Comparison of ENCODE assay signal across 8 cellular contexts in genomic region chr3:49929333-49930240, GRCh38.
DNase-seq lines count a peak whose midpoint lies in the region; ATAC-seq and TF ChIP-seq lines count a peak whose summit lies in the region.

A gene with protein sequence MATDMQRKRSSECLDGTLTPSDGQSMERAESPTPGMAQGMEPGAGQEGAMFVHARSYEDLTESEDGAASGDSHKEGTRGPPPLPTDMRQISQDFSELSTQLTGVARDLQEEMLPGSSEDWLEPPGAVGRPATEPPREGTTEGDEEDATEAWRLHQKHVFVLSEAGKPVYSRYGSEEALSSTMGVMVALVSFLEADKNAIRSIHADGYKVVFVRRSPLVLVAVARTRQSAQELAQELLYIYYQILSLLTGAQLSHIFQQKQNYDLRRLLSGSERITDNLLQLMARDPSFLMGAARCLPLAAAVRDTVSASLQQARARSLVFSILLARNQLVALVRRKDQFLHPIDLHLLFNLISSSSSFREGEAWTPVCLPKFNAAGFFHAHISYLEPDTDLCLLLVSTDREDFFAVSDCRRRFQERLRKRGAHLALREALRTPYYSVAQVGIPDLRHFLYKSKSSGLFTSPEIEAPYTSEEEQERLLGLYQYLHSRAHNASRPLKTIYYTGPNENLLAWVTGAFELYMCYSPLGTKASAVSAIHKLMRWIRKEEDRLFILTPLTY (minus strand): TSS chr3:49929811. CDS start chr3:49913346, 16,465 bp downstream.

- peak within 1 kb of the TSS; percentile 82 for H3K4me3 ChIP-seq in AG09309 (ENCODE audit: control insufficient read depth, low read depth, low read length)

- ATAC-seq in GM18868 (IDR thresholded peaks at IDR 0.05; ENCODE audit: unreplicated experiment) = peak; percentile 93
- ATAC-seq in HG03103 (IDR thresholded peaks at IDR 0.05; ENCODE audit: low read depth, unreplicated experiment) = peak; percentile 94

- DNase-seq in AG09309 (ENCODE audit: low read depth) (peak; percentile 44), NCI-H226 (peak; percentile 86), iris pigment epithelial cell (ENCODE audit: low read depth) (peak; percentile 88)
- DNase-seq in activated CD4-positive, CD25-positive, alpha-beta regulatory T cell (lab: John Stamatoyannopoulos, UW) = peak; percentile 66 to 84 (median 76)
- peak; percentile 76 for DNase-seq in central memory CD4-positive, alpha-beta T cell
- DNase-seq in stimulated activated CD4-positive, alpha-beta T cell treated with anti-CD3 and anti-CD28 coated beads, Interleukin-12 subunit alpha, Interleukin-12 subunit beta, amount 100 ng/mL, for 4 hours = peak; percentile 87

- TF ChIP-seq CTCF in AG09309 (IDR thresholded peaks at IDR 0.05; ENCODE audit: control insufficient read depth, insufficient read depth, low read depth, low read length, missing control alignments) = peak; percentile 31

Comparison
In these comparisons a context has a peak if more than half of its experiments do, and no peak if none do; other contexts are left out.
1. Peak in every context shown above with its lines: DNase-seq, ATAC-seq and H3K4me3 ChIP-seq.